In genomic region chr1:6466023-6466422, GRCh38 we compare ENCODE assay signal across 8 cellular contexts. TPM values are rescaled to one million over a fixed set of nuclear protein-coding genes. Genes with fewer than 3 reads are reported as not detected.
A peak's percentile ranks its signal among the peaks of the same experiment; 100 is the strongest.
DNase-seq lines count a peak whose midpoint lies in the region; ATAC-seq and TF ChIP-seq lines count a peak whose summit lies in the region.

A gene with protein sequence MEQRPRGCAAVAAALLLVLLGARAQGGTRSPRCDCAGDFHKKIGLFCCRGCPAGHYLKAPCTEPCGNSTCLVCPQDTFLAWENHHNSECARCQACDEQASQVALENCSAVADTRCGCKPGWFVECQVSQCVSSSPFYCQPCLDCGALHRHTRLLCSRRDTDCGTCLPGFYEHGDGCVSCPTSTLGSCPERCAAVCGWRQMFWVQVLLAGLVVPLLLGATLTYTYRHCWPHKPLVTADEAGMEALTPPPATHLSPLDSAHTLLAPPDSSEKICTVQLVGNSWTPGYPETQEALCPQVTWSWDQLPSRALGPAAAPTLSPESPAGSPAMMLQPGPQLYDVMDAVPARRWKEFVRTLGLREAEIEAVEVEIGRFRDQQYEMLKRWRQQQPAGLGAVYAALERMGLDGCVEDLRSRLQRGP (minus strand): TSS chr1:6466173. CDS start chr1:6466107, 66 bp downstream.

- no peaks in the 10 kb centered on the region for H3K27me3 ChIP-seq in foreskin keratinocyte

- no peaks in the 10 kb centered on the region for H3K4me1 ChIP-seq in foreskin keratinocyte

- TF ChIP-seq CTCF in foreskin keratinocyte (conservative IDR thresholded peaks at IDR 0.05), result no peak

- no peaks in the 10 kb centered on the region for H3K9me3 ChIP-seq in KOPT-K1 (ENCODE audit: insufficient read depth, low read length, poor library complexity, severe bottlenecking)

- no peak for ATAC-seq in foreskin keratinocyte
- no peak for ATAC-seq in HG03520 (IDR thresholded peaks at IDR 0.05; ENCODE audit: unreplicated experiment)
- ATAC-seq in GM21576 (IDR thresholded peaks at IDR 0.05; ENCODE audit: unreplicated experiment), result no peak

- H3K36me3 ChIP-seq in KOPT-K1 (ENCODE audit: insufficient read depth, low read length), result no peaks in the 10 kb centered on the region; the same call in 1 of the 2 replicates

- H3K27ac ChIP-seq in KOPT-K1 (ENCODE audit: low read depth, low read length, poor library complexity, severe bottlenecking) (peak within 1 kb of the TSS; percentile 43), foreskin keratinocyte (no peak within 1 kb of the TSS)

- DNase-seq in activated T-cell treated with anti-CD3 and anti-CD28 coated beads for 48 hours (ENCODE audit: low read depth) (peak; percentile 66), foreskin keratinocyte (no peak), OCI-M2 (lab: John Stamatoyannopoulos, UW; ENCODE audit: unreplicated experiment) (no peak), NCI-H2081 treated with DMSO at 0.1 percent for 48 hours (lab: John Stamatoyannopoulos, UW) (no peak)
- DNase-seq in stimulated activated CD4-positive, alpha-beta T cell treated with anti-CD3 and anti-CD28 coated beads, Interleukin-4, amount 100 ng/mL, for 1 hour, result peak; percentile 75

RNA-seq across cellular contexts. Expression of the gene that starts here (rescaled TPM):
- 19.8 and 34.3 TPM in 2 replicates for total RNA-seq in foreskin keratinocyte
- 25.1 and 40.1 TPM in 2 replicates for polyA plus RNA-seq in foreskin keratinocyte

Comparison
In these comparisons a context has a peak if more than half of its experiments do, and no peak if none do; other contexts are left out.
1. DNase-seq: peak in activated T-cell treated with anti-CD3 and anti-CD28 coated beads for 48 hours (single experiment) and stimulated activated CD4-positive, alpha-beta T cell treated with anti-CD3 and anti-CD28 coated beads, Interleukin-4, amount 100 ng/mL, for 1 hour (single experiment); none in foreskin keratinocyte (0 of 2), OCI-M2 (single experiment) and NCI-H2081 treated with DMSO at 0.1 percent for 48 hours (single experiment).